1 cellular context compared by ENCODE assay signal in genomic region chr1:81021134-81021533, GRCh38.
TF ChIP-seq lines count a peak whose summit lies in the region.

No MANE protein-coding gene starts in this region.

TF ChIP-seq in H1, 55 proteins besides CTCF, POLR2A, EP300 and RAD21:
- TF ChIP-seq RBBP5 (IDR thresholded peaks at IDR 0.05; ENCODE audit: borderline replicate concordance, low read depth, low read length) (no peak), SP4 (IDR thresholded peaks at IDR 0.05; ENCODE audit: low read length) (no peak), MAFK (IDR thresholded peaks at IDR 0.05; ENCODE audit: low read depth, low read length) (no peak), PHF8 (conservative IDR thresholded peaks at IDR 0.05; ENCODE audit: low read depth, low read length) (no peak)
